In genomic region chr2:25339121-25339738, GRCh38 we compare ENCODE assay signal across 10 cellular contexts. TPM values are rescaled to one million over a fixed set of nuclear protein-coding genes. Genes with fewer than 3 reads are reported as not detected.
DNase-seq lines count a peak whose midpoint lies in the region; ATAC-seq and TF ChIP-seq lines count a peak whose summit lies in the region.
"Had no signal": no experiment of that assay in that cellular context is flagged by ENCODE, and none has a peak within 500 bp of the region (broad histone marks: within the 10 kb centered on the region; RNA-seq: fewer than 3 reads in every experiment).

No MANE protein-coding gene starts in this region.

- no peak overlapping the region for H3K9ac ChIP-seq in parathyroid adenoma
- H3K9ac ChIP-seq: KMS-11 had no signal

- POLR2A ChIA-PET in RWPE1 (lab: Yijun Ruan, JAX; ENCODE audit: low non-redundant PET) = interaction anchor here (0.6 kb wide), 1 partner anchor 75 kb away, joined by 8 read pairs; no protein-coding TSS in a partner anchor

- intact Hi-C loops in esophagus muscularis mucosa (cut with DNase I) = no loop called here

- TF ChIP-seq POLR2A in esophagus muscularis mucosa (IDR thresholded peaks at IDR 0.05; ENCODE audit: low read depth) = no peak

- DNase-seq in COLO668 (lab: John Stamatoyannopoulos, UW; ENCODE audit: unreplicated experiment) (peak; percentile 59), RWPE1 (ENCODE audit: low spot score) (no peak), esophagus muscularis mucosa (ENCODE audit: extremely low spot score) (no peak), SW480 (ENCODE audit: low spot score) (no peak), NCI-H2227 (lab: John Stamatoyannopoulos, UW; ENCODE audit: unreplicated experiment) (no peak), ACHN (no peak)

- H3K4me2 ChIP-seq in parathyroid adenoma (ENCODE audit: low read length) = peak overlapping the region; percentile 90
- H3K4me2 ChIP-seq: KMS-11 had no signal

- H3K27ac ChIP-seq in RWPE1 = 0 out of 2 replicates have a peak overlapping the region, but pooled peaks have one; percentile 9
- H3K27ac ChIP-seq in esophagus muscularis mucosa (replicated peaks in 1 of 4) = peak overlapping the region; percentile 86 to 90 (median 88)
- H3K27ac ChIP-seq in parathyroid adenoma = no peak overlapping the region
- H3K27ac ChIP-seq: cardiac muscle cell, KMS-11 had no signal

- ATAC-seq in HG02981 (IDR thresholded peaks at IDR 0.05; ENCODE audit: unreplicated experiment) = no peak

- H3K36me3 ChIP-seq in esophagus muscularis mucosa (no peaks in the 10 kb centered on the region), parathyroid adenoma (ENCODE audit: control insufficient read depth, insufficient read depth, low read length) (no peaks in the 10 kb centered on the region)
- H3K36me3 ChIP-seq: cardiac muscle cell had no signal

- H3K4me3 ChIP-seq in esophagus muscularis mucosa (peak overlapping the region; percentile 80 to 95 (median 82)), parathyroid adenoma (ENCODE audit: low read depth, low read length) (no peak overlapping the region)

- no peak overlapping the region for H2AFZ ChIP-seq in parathyroid adenoma

- WGBS in esophagus muscularis mucosa = 36% methylated on average over 6 of the region's 9 CpGs

- CTCF ChIA-PET in RWPE1 (lab: Yijun Ruan, JAX) = no interaction called here

- in situ Hi-C loops in ACHN (cut with HindIII; ENCODE audit: low pct_ligation_motif_present, low pct_unique_long_range_greater_than_20kb, low sequenced_read_pairs) = no loop called here

- H3K27me3 ChIP-seq in esophagus muscularis mucosa (no peaks in the 10 kb centered on the region), parathyroid adenoma (ENCODE audit: control insufficient read depth, insufficient read depth, low read length) (no peaks in the 10 kb centered on the region)
- H3K27me3 ChIP-seq: cardiac muscle cell had no signal

- no peaks in the 10 kb centered on the region for H3K79me2 ChIP-seq in parathyroid adenoma

- no peak for TF ChIP-seq EP300 in esophagus muscularis mucosa (IDR thresholded peaks at IDR 0.05)

- H3K4me1 ChIP-seq in esophagus muscularis mucosa (peaks cover 56 to 69% (median 68%) of the 10 kb centered on the region in 4 donors), parathyroid adenoma (no peaks in the 10 kb centered on the region)

- no peaks in the 10 kb centered on the region for H3K9me3 ChIP-seq in esophagus muscularis mucosa
- no peaks in the 10 kb centered on the region for H3K9me3 ChIP-seq in parathyroid adenoma (ENCODE audit: control insufficient read depth, low read length)

- no peak for TF ChIP-seq CTCF in RWPE1 (conservative IDR thresholded peaks at IDR 0.05; ENCODE audit: low read depth)
- TF ChIP-seq CTCF in esophagus muscularis mucosa (IDR thresholded peaks at IDR 0.05) = no peak
- TF ChIP-seq CTCF in parathyroid adenoma (IDR thresholded peaks at IDR 0.05) = no peak

RNA-seq across cellular contexts. Expression of gene DNMT3A, which starts 2.5 kb away (rescaled TPM):
- 10 to 100 TPM; 11.3 to 29.5 (median 16.9) TPM for total RNA-seq in esophagus muscularis mucosa
